ENCODE assay signal across 1 cellular context in genomic region chr14:100278702-100279101, GRCh38.
TF ChIP-seq lines count a peak whose summit lies in the region.

No MANE protein-coding gene starts in this region.

TF ChIP-seq in HCT116, 20 proteins besides CTCF, POLR2A, EP300 and RAD21 (continued from another document):
- TF ChIP-seq REST (IDR thresholded peaks at IDR 0.05; ENCODE audit: low read depth) (no peak), EZH2 (IDR thresholded peaks at IDR 0.05) (no peak), EGR1 (IDR thresholded peaks at IDR 0.05; ENCODE audit: low read depth) (no peak), JUND (IDR thresholded peaks at IDR 0.05) (no peak), ATF3 (IDR thresholded peaks at IDR 0.05) (no peak), TCF7L2 (IDR thresholded peaks at IDR 0.05; ENCODE audit: borderline replicate concordance, extremely low read depth, insufficient read depth, insufficient read length) (no peak), ZNF274 (IDR thresholded peaks at IDR 0.05; ENCODE audit: low read depth, low read length) (no peak), CBX3 (IDR thresholded peaks at IDR 0.05; ENCODE audit: low read depth) (no peak), SP1 (IDR thresholded peaks at IDR 0.05; ENCODE audit: low read depth) (no peak), EZH2phosphoT487 (IDR thresholded peaks at IDR 0.05; ENCODE audit: borderline replicate concordance) (no peak)
TF ChIP-seq in HCT116: peak in this region for 0.
